1 cellular context compared by ENCODE assay signal in genomic region chr2:113965644-113966043, GRCh38.
TF ChIP-seq lines count a peak whose summit lies in the region.

No MANE protein-coding gene starts in this region.

TF ChIP-seq in HepG2, 621 proteins besides CTCF, POLR2A, EP300 and RAD21 (continued from another document and continues in another):
- TF ChIP-seq, protein P1, sequence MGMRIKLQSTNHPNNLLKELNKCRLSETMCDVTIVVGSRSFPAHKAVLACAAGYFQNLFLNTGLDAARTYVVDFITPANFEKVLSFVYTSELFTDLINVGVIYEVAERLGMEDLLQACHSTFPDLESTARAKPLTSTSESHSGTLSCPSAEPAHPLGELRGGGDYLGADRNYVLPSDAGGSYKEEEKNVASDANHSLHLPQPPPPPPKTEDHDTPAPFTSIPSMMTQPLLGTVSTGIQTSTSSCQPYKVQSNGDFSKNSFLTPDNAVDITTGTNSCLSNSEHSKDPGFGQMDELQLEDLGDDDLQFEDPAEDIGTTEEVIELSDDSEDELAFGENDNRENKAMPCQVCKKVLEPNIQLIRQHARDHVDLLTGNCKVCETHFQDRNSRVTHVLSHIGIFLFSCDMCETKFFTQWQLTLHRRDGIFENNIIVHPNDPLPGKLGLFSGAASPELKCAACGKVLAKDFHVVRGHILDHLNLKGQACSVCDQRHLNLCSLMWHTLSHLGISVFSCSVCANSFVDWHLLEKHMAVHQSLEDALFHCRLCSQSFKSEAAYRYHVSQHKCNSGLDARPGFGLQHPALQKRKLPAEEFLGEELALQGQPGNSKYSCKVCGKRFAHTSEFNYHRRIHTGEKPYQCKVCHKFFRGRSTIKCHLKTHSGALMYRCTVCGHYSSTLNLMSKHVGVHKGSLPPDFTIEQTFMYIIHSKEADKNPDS (CRISPR knock-in tag; IDR thresholded peaks at IDR 0.05) = no peak
- TF ChIP-seq FOXA3 (CRISPR knock-in tag; IDR thresholded peaks at IDR 0.05) (peak; percentile 85), ZNF891 (CRISPR knock-in tag; IDR thresholded peaks at IDR 0.05) (no peak), ELF3 (CRISPR knock-in tag; IDR thresholded peaks at IDR 0.05) (peak; percentile 56), PAF1 (CRISPR knock-in tag; IDR thresholded peaks at IDR 0.05) (no peak), MTF2 (CRISPR knock-in tag; IDR thresholded peaks at IDR 0.05; ENCODE audit: borderline replicate concordance) (no peak), BCL3 (CRISPR knock-in tag; IDR thresholded peaks at IDR 0.05) (no peak), ZNF496 (CRISPR knock-in tag; IDR thresholded peaks at IDR 0.05; ENCODE audit: insufficient replicate concordance) (no peak), ZNF737 (CRISPR knock-in tag; IDR thresholded peaks at IDR 0.05; ENCODE audit: borderline replicate concordance) (no peak), HOXA5 (CRISPR knock-in tag; IDR thresholded peaks at IDR 0.05) (no peak), HOXA3 (CRISPR knock-in tag; IDR thresholded peaks at IDR 0.05) (no peak; the same call in 1 of the 2 replicates), MAX (IDR thresholded peaks at IDR 0.05) (peak; percentile 58), ARID3A (IDR thresholded peaks at IDR 0.05; ENCODE audit: low read depth, low read length) (no peak; the same call in 1 of the 2 replicates), RFXANK (CRISPR knock-in tag; IDR thresholded peaks at IDR 0.05) (no peak), IRX3 (CRISPR knock-in tag; IDR thresholded peaks at IDR 0.05; ENCODE audit: borderline replicate concordance, low read depth) (no peak), ZNF121 (CRISPR knock-in tag; IDR thresholded peaks at IDR 0.05) (no peak), HMG20A (CRISPR knock-in tag; IDR thresholded peaks at IDR 0.05; ENCODE audit: borderline replicate concordance) (peak; percentile 49; the same call in 1 of the 2 replicates), KMT2A (CRISPR knock-in tag; IDR thresholded peaks at IDR 0.05) (no peak), ZNF629 (CRISPR knock-in tag; conservative IDR thresholded peaks at IDR 0.05) (no peak), SP5 (CRISPR knock-in tag; IDR thresholded peaks at IDR 0.05; ENCODE audit: borderline replicate concordance, low read depth) (no peak), CSRNP2 (CRISPR knock-in tag; conservative IDR thresholded peaks at IDR 0.05; ENCODE audit: low read depth) (no peak), ZFP36L2 (CRISPR knock-in tag; IDR thresholded peaks at IDR 0.05) (no peak), NFRKB (IDR thresholded peaks at IDR 0.05) (no peak), DZIP1 (CRISPR knock-in tag; IDR thresholded peaks at IDR 0.05) (no peak), ZSCAN21 (CRISPR knock-in tag; IDR thresholded peaks at IDR 0.05; ENCODE audit: borderline replicate concordance) (0 out of 2 replicates have a peak, but pooled peaks have one; percentile 24), ZNF329 (CRISPR knock-in tag; IDR thresholded peaks at IDR 0.05; ENCODE audit: low read depth) (no peak), MED8 (CRISPR knock-in tag; IDR thresholded peaks at IDR 0.05; ENCODE audit: insufficient replicate concordance) (no peak), MAFK (conservative IDR thresholded peaks at IDR 0.05 in 1 of 2, IDR thresholded peaks at IDR 0.05 in 1 of 2; ENCODE audit: low read length in 2 of 2) (no peak), BATF2 (CRISPR knock-in tag; IDR thresholded peaks at IDR 0.05) (no peak), CBFB (CRISPR knock-in tag; IDR thresholded peaks at IDR 0.05) (no peak), ZMYM4 (CRISPR knock-in tag; IDR thresholded peaks at IDR 0.05) (peak; percentile 66), ZGPAT (CRISPR knock-in tag; IDR thresholded peaks at IDR 0.05) (peak; percentile 57), ZNF33B (CRISPR knock-in tag; IDR thresholded peaks at IDR 0.05) (no peak), HIVEP1 (CRISPR knock-in tag; IDR thresholded peaks at IDR 0.05) (no peak)
- TF ChIP-seq, protein P2, sequence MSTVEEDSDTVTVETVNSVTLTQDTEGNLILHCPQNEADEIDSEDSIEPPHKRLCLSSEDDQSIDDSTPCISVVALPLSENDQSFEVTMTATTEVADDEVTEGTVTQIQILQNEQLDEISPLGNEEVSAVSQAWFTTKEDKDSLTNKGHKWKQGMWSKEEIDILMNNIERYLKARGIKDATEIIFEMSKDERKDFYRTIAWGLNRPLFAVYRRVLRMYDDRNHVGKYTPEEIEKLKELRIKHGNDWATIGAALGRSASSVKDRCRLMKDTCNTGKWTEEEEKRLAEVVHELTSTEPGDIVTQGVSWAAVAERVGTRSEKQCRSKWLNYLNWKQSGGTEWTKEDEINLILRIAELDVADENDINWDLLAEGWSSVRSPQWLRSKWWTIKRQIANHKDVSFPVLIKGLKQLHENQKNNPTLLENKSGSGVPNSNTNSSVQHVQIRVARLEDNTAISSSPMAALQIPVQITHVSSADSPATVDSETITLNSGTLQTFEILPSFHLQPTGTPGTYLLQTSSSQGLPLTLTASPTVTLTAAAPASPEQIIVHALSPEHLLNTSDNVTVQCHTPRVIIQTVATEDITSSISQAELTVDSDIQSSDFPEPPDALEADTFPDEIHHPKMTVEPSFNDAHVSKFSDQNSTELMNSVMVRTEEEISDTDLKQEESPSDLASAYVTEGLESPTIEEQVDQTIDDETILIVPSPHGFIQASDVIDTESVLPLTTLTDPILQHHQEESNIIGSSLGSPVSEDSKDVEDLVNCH (CRISPR knock-in tag; IDR thresholded peaks at IDR 0.05) = no peak
- TF ChIP-seq, protein P3, sequence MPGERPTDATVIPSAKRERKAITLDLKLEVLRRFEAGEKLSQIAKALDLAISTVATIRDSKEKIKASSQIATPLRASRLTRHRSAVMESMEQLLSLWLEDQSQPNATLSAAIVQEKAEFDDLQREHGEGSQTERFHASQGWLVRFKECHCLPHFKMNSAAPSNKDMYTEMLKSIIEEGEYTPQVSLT (CRISPR knock-in tag; IDR thresholded peaks at IDR 0.05; ENCODE audit: borderline replicate concordance, low read depth) = no peak
- TF ChIP-seq, protein P4, sequence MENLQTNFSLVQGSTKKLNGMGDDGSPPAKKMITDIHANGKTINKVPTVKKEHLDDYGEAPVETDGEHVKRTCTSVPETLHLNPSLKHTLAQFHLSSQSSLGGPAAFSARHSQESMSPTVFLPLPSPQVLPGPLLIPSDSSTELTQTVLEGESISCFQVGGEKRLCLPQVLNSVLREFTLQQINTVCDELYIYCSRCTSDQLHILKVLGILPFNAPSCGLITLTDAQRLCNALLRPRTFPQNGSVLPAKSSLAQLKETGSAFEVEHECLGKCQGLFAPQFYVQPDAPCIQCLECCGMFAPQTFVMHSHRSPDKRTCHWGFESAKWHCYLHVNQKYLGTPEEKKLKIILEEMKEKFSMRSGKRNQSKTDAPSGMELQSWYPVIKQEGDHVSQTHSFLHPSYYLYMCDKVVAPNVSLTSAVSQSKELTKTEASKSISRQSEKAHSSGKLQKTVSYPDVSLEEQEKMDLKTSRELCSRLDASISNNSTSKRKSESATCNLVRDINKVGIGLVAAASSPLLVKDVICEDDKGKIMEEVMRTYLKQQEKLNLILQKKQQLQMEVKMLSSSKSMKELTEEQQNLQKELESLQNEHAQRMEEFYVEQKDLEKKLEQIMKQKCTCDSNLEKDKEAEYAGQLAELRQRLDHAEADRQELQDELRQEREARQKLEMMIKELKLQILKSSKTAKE (CRISPR knock-in tag; IDR thresholded peaks at IDR 0.05; ENCODE audit: borderline replicate concordance) = no peak
- TF ChIP-seq, protein P5, sequence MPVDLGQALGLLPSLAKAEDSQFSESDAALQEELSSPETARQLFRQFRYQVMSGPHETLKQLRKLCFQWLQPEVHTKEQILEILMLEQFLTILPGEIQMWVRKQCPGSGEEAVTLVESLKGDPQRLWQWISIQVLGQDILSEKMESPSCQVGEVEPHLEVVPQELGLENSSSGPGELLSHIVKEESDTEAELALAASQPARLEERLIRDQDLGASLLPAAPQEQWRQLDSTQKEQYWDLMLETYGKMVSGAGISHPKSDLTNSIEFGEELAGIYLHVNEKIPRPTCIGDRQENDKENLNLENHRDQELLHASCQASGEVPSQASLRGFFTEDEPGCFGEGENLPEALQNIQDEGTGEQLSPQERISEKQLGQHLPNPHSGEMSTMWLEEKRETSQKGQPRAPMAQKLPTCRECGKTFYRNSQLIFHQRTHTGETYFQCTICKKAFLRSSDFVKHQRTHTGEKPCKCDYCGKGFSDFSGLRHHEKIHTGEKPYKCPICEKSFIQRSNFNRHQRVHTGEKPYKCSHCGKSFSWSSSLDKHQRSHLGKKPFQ (CRISPR knock-in tag; IDR thresholded peaks at IDR 0.05; ENCODE audit: insufficient replicate concordance) = no peak
- TF ChIP-seq, protein P6, sequence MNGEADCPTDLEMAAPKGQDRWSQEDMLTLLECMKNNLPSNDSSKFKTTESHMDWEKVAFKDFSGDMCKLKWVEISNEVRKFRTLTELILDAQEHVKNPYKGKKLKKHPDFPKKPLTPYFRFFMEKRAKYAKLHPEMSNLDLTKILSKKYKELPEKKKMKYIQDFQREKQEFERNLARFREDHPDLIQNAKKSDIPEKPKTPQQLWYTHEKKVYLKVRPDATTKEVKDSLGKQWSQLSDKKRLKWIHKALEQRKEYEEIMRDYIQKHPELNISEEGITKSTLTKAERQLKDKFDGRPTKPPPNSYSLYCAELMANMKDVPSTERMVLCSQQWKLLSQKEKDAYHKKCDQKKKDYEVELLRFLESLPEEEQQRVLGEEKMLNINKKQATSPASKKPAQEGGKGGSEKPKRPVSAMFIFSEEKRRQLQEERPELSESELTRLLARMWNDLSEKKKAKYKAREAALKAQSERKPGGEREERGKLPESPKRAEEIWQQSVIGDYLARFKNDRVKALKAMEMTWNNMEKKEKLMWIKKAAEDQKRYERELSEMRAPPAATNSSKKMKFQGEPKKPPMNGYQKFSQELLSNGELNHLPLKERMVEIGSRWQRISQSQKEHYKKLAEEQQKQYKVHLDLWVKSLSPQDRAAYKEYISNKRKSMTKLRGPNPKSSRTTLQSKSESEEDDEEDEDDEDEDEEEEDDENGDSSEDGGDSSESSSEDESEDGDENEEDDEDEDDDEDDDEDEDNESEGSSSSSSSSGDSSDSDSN (CRISPR knock-in tag; IDR thresholded peaks at IDR 0.05) = no peak
